In genomic region chr19:2417881-2418406, GRCh38 we compare ENCODE assay signal across 22 cellular contexts. TPM values are rescaled to one million over a fixed set of nuclear protein-coding genes. Genes with fewer than 3 reads are reported as not detected.
"Had no signal": no experiment of that assay in that cellular context is flagged by ENCODE, and none has a peak within 500 bp of the region (broad histone marks: within the 10 kb centered on the region; RNA-seq: fewer than 3 reads in every experiment).

No MANE protein-coding gene starts in this region.

- DNase-seq: cortex of kidney; effector memory CD4-positive, alpha-beta T cell; gastrocnemius medialis; islet precursor cell; mammary epithelial cell; naive thymus-derived CD4-positive, alpha-beta T cell; nephron progenitor cell; posterior cingulate gyrus; small intestine; stimulated activated CD4-positive, alpha-beta T cell treated with anti-CD3 and anti-CD28 coated beads, Interleukin-12 subunit alpha, Interleukin-12 subunit beta, amount 100 ng/mL, for 4 hours; stimulated activated naive CD4-positive, alpha-beta T cell; stomach; substantia nigra had no signal

- H3K27me3 ChIP-seq: esophagus muscularis mucosa, gastrocnemius medialis, neutrophil, stomach had no signal

- H3K4me3 Mint-ChIP-seq: naive thymus-derived CD4-positive, alpha-beta T cell; nephron progenitor cell; type B pancreatic cell had no signal

- H3K4me3 ChIP-seq: esophagus muscularis mucosa, gastrocnemius medialis, stomach, thoracic aorta had no signal

- H3K9me3 Mint-ChIP-seq: nephron progenitor cell, type B pancreatic cell had no signal

- H3K4me1 Mint-ChIP-seq: naive thymus-derived CD4-positive, alpha-beta T cell; nephron progenitor cell had no signal

- H3K36me3 ChIP-seq: gastrocnemius medialis, neutrophil had no signal

- H3K27me3 Mint-ChIP-seq: naive thymus-derived CD4-positive, alpha-beta T cell; type B pancreatic cell had no signal

- H3K9me3 ChIP-seq: esophagus muscularis mucosa, gastrocnemius medialis, neutrophil, stomach, thoracic aorta had no signal

- H3K27ac Mint-ChIP-seq: nephron progenitor cell, type B pancreatic cell had no signal

- H3K27ac ChIP-seq: epithelial cell of prostate, esophagus muscularis mucosa, gastrocnemius medialis, neutrophil, stomach, thoracic aorta had no signal

- H3K4me1 ChIP-seq: gastrocnemius medialis, stomach had no signal

- ATAC-seq: gastrocnemius medialis; naive thymus-derived CD4-positive, alpha-beta T cell had no signal

RNA-seq across cellular contexts. Expression of gene TMPRSS9, which starts 57.9 kb away (rescaled TPM):
- total RNA-seq: fibroblast of villous mesenchyme; gastrocnemius medialis; lower leg skin; mammary epithelial cell; mesenteric fat pad; naive thymus-derived CD4-positive, alpha-beta T cell; pulmonary artery endothelial cell had no signal
- polyA plus RNA-seq: mammary epithelial cell; naive thymus-derived CD4-positive, alpha-beta T cell; stomach had no signal
